Comparison of ENCODE assay signal across 24 cellular contexts in the genomic region with DNA sequence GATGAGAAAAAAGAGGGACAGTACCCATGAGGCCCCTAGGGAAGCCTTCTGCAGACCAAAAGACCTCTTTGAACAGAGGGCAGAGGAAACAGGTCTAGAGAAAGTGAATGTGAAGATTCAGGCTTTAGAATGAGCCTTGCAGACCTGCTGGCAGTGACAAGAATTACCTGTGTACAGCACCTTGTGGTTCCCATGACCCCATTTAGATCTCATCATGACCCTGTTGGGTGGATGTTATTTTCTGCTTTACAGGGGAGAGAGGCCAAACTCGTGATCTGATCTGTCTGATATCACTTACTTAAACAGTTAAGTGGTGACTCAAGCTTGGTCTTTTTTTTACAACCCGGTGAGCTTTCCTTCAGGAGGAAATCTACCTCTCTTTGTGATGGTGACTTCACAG.
"Had no signal": no experiment of that assay in that cellular context is flagged by ENCODE, and none has a peak within 500 bp of the region (broad histone marks: within the 10 kb centered on the region; RNA-seq: fewer than 3 reads in every experiment).

No MANE protein-coding gene starts in this region.

- H3K4me1 ChIP-seq: gastrocnemius medialis, heart left ventricle, psoas muscle, sigmoid colon, tibial nerve, upper lobe of left lung had no signal

- H3K4me3 Mint-ChIP-seq: immature natural killer cell; memory B cell; natural killer cell; stimulated activated memory B cell treated with anti-CD40 and anti-IgM and Interleukin-4, amounts not matched to agents 10 μg/mL and 1 μg/mL and 100 μg/mL, for 72 hours had no signal

- H3K27ac Mint-ChIP-seq: immature natural killer cell; memory B cell; natural killer cell; stimulated activated memory B cell treated with anti-CD40 and anti-IgM and Interleukin-4, amounts not matched to agents 10 μg/mL and 1 μg/mL and 100 μg/mL, for 72 hours had no signal

- ATAC-seq: gastrocnemius medialis; heart left ventricle; left lobe of liver; natural killer cell; right cardiac atrium; stimulated activated memory B cell treated with anti-CD40 and anti-IgM and Interleukin-4, amounts not matched to agents 10 μg/mL and 1 μg/mL and 100 μg/mL, for 72 hours; stimulated activated naive CD8-positive, alpha-beta T cell treated with anti-CD3 and anti-CD28 coated beads, Interleukin-15, Interleukin-2, amounts not matched to agents 100 U/mL and 50 U/mL, for 24 hours had no signal

- H3K36me3 Mint-ChIP-seq: immature natural killer cell; memory B cell; natural killer cell; stimulated activated memory B cell treated with anti-CD40 and anti-IgM and Interleukin-4, amounts not matched to agents 10 μg/mL and 1 μg/mL and 100 μg/mL, for 72 hours had no signal

- H3K27ac ChIP-seq: coronary artery, gastrocnemius medialis, heart left ventricle, ovary, psoas muscle, sigmoid colon, thoracic aorta, tibial nerve, upper lobe of left lung had no signal

- H3K9me3 Mint-ChIP-seq: immature natural killer cell; memory B cell; natural killer cell; stimulated activated memory B cell treated with anti-CD40 and anti-IgM and Interleukin-4, amounts not matched to agents 10 μg/mL and 1 μg/mL and 100 μg/mL, for 72 hours had no signal

- DNase-seq: dermis blood vessel endothelial cell; effector memory CD4-positive, alpha-beta T cell; gastrocnemius medialis; heart left ventricle; hypothalamus; immature natural killer cell; natural killer cell; occipital lobe; ovary; posterior cingulate gyrus; psoas muscle; right cardiac atrium; sigmoid colon; stimulated activated CD4-positive, alpha-beta T cell treated with anti-CD3 and anti-CD28 coated beads, Interleukin-4, amount 100 ng/mL, for 4 hours; stimulated activated naive CD8-positive, alpha-beta T cell treated with anti-CD3 and anti-CD28 coated beads, Interleukin-15, Interleukin-2, amounts not matched to agents 100 U/mL and 50 U/mL, for 24 hours; substantia nigra; upper lobe of left lung had no signal

- H3K9me3 ChIP-seq: gastrocnemius medialis, heart left ventricle, ovary, psoas muscle, sigmoid colon, thoracic aorta, tibial nerve, upper lobe of left lung had no signal

- H3K36me3 ChIP-seq: gastrocnemius medialis, heart left ventricle, ovary, sigmoid colon, thoracic aorta, tibial nerve, upper lobe of left lung had no signal

- H3K4me1 Mint-ChIP-seq: immature natural killer cell; memory B cell; natural killer cell; stimulated activated memory B cell treated with anti-CD40 and anti-IgM and Interleukin-4, amounts not matched to agents 10 μg/mL and 1 μg/mL and 100 μg/mL, for 72 hours had no signal

- H3K27me3 ChIP-seq: gastrocnemius medialis, ovary, sigmoid colon, tibial nerve, upper lobe of left lung had no signal

- H3K4me3 ChIP-seq: coronary artery, gastrocnemius medialis, heart left ventricle, lung, ovary, psoas muscle, sigmoid colon, thoracic aorta, tibial nerve, upper lobe of left lung had no signal
